Comparison of ENCODE assay signal across 1 cellular context in the genomic region with DNA sequence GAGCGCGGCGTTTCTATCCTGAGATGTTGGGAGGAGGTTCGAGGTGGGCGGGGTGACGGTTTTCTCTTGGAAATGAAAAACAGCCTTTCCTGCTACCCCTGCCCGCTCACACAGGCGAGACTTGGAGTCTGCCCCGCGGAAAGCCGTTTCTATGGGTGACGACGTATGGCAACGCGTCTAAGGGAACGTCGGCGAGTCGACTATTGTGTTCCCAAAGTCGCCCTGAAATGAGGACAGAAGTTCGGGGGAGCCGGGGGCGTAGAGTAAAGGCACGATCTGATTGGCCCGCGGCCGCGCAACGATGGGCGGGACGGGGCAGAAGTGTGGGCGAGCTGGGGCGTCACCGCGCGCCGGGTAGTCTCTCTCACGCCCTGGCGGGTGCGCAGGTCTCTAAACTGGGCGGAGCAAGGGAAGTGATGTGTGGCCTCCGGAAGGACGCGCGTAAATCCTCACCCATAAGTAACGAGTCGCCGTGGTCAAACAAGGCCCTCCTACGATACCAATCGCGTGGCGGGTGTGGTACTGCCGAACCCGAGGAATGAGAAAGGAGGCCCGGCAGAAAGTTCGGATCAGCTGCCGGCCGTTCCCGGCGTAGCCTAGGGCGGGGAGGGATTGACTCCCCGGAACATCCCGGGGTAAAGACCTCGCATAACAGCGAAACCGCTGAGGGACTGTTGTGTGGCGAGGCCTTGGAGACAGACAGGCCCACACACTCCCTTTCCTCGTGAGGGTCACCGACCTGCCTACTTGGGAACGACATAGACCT.
TF ChIP-seq lines count a peak whose summit lies in the region.

No MANE protein-coding gene starts in this region.

TF ChIP-seq in GM12878, 131 proteins besides CTCF, POLR2A, EP300 and RAD21 (continued from another document):
- TF ChIP-seq, protein P1, sequence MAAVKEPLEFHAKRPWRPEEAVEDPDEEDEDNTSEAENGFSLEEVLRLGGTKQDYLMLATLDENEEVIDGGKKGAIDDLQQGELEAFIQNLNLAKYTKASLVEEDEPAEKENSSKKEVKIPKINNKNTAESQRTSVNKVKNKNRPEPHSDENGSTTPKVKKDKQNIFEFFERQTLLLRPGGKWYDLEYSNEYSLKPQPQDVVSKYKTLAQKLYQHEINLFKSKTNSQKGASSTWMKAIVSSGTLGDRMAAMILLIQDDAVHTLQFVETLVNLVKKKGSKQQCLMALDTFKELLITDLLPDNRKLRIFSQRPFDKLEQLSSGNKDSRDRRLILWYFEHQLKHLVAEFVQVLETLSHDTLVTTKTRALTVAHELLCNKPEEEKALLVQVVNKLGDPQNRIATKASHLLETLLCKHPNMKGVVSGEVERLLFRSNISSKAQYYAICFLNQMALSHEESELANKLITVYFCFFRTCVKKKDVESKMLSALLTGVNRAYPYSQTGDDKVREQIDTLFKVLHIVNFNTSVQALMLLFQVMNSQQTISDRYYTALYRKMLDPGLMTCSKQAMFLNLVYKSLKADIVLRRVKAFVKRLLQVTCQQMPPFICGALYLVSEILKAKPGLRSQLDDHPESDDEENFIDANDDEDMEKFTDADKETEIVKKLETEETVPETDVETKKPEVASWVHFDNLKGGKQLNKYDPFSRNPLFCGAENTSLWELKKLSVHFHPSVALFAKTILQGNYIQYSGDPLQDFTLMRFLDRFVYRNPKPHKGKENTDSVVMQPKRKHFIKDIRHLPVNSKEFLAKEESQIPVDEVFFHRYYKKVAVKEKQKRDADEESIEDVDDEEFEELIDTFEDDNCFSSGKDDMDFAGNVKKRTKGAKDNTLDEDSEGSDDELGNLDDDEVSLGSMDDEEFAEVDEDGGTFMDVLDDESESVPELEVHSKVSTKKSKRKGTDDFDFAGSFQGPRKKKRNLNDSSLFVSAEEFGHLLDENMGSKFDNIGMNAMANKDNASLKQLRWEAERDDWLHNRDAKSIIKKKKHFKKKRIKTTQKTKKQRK (IDR thresholded peaks at IDR 0.05; ENCODE audit: low read depth, low read length), result no peak
- no peak; the same call in 1 of the 2 replicates for TF ChIP-seq NR2F1 (conservative IDR thresholded peaks at IDR 0.05)
- TF ChIP-seq SREBF1 (IDR thresholded peaks at IDR 0.05; ENCODE audit: low read length), result no peak
- no peak for TF ChIP-seq NR2C2 (IDR thresholded peaks at IDR 0.05; ENCODE audit: borderline replicate concordance, control insufficient read depth, insufficient read length, low read depth)
- no peak for TF ChIP-seq EZH2 (IDR thresholded peaks at IDR 0.05; ENCODE audit: borderline replicate concordance, control insufficient read depth, low read depth, low read length)
- peak; percentile 68 for TF ChIP-seq RUNX3 (IDR thresholded peaks at IDR 0.05; ENCODE audit: low read length)
- TF ChIP-seq, protein P2, sequence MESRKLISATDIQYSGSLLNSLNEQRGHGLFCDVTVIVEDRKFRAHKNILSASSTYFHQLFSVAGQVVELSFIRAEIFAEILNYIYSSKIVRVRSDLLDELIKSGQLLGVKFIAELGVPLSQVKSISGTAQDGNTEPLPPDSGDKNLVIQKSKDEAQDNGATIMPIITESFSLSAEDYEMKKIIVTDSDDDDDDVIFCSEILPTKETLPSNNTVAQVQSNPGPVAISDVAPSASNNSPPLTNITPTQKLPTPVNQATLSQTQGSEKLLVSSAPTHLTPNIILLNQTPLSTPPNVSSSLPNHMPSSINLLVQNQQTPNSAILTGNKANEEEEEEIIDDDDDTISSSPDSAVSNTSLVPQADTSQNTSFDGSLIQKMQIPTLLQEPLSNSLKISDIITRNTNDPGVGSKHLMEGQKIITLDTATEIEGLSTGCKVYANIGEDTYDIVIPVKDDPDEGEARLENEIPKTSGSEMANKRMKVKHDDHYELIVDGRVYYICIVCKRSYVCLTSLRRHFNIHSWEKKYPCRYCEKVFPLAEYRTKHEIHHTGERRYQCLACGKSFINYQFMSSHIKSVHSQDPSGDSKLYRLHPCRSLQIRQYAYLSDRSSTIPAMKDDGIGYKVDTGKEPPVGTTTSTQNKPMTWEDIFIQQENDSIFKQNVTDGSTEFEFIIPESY (IDR thresholded peaks at IDR 0.05), result peak; percentile 97
- TF ChIP-seq RBBP5 (conservative IDR thresholded peaks at IDR 0.05), result no peak
- TF ChIP-seq ESRRA (IDR thresholded peaks at IDR 0.05; ENCODE audit: low read length), result no peak
- no peak for TF ChIP-seq NR2C1 (IDR thresholded peaks at IDR 0.05)
- no peak for TF ChIP-seq MYB (IDR thresholded peaks at IDR 0.05; ENCODE audit: borderline replicate concordance, low read depth, low read length)
- TF ChIP-seq ZNF217 (IDR thresholded peaks at IDR 0.05), result no peak
- TF ChIP-seq CEBPB (IDR thresholded peaks at IDR 0.05; ENCODE audit: borderline replicate concordance in 1 of 2, low read depth in 2 of 2, low read length in 2 of 2), result no peak
